Comparison of ENCODE assay signal across 10 cellular contexts in the genomic region with DNA sequence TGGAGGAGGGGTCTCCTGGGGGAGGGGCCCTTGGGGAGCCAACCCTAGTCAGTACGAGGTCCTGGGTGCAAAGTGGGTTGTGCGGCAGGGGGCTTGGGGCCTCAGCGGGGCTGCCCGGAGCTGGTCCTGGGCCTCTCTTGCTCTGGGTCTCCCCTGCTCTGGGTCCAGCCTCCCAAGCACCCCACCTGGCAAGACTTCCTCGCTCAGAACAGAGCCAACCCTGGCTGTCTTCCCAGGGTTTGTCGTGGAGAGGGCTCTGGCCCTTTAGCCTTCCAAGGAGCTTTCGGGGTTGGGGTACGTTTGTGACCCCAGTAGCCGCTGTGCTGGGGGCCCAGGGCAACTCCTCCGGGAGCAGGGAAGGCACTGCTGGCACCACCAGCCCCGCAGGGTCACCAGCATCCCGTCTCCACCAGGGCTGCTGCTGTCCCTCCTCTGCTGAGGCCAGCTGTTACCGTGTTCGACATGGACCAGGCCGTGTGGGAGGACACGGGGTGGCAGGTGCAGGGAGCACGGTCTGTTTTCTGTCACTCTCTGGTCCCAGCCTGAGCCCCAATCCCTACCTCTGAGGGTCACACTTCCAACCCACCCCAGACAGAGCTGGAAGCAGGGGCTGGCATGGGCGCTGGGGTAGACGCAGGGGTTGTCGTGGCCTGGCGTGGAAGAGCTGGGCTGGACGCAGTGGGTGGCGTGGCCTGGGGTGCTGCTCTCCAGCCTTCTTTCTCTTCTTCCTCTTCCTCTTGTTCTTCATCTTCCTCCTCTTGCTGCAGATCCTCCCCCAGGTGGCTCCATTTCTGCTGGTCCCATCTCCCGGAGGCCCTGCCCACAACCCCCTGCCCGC. TPM values are rescaled to one million over a fixed set of nuclear protein-coding genes. Genes with fewer than 3 reads are reported as not detected.
DNase-seq lines count a peak whose midpoint lies in the region; ATAC-seq and TF ChIP-seq lines count a peak whose summit lies in the region.
"Had no signal": no experiment of that assay in that cellular context is flagged by ENCODE, and none has a peak within 500 bp of the region (broad histone marks: within the 10 kb centered on the region; RNA-seq: fewer than 3 reads in every experiment).

No MANE protein-coding gene starts in this region.

- no peaks in the 10 kb centered on the region for H4K20me1 ChIP-seq in OCI-LY7 (ENCODE audit: insufficient read depth, low read length)

- no peak overlapping the region for H3K4me3 ChIP-seq in OCI-LY7 (ENCODE audit: low read depth, low read length, poor library complexity, severe bottlenecking)
- H3K4me3 ChIP-seq in skeletal muscle tissue (ENCODE audit: low read length in 3 of 3) = no peak overlapping the region

- H3K27ac Mint-ChIP-seq in glutamatergic neuron (ENCODE audit: unreplicated experiment) = peak overlapping the region; percentile 17
- H3K27ac Mint-ChIP-seq in activated T-cell treated with anti-CD3 and anti-CD28 coated beads, Interleukin-2, amount 50 U/mL, for 24 hours = no peak overlapping the region

- no peaks in the 10 kb centered on the region for H3K79me2 ChIP-seq in OCI-LY7 (ENCODE audit: insufficient read depth, low read depth, low read length)

- peak overlapping the region; percentile 91 for H3K27ac ChIP-seq in OCI-LY7 (ENCODE audit: low read depth, low read length, poor library complexity, severe bottlenecking)
- H3K27ac ChIP-seq in skeletal muscle tissue (ENCODE audit: low read depth, low read length) = peak overlapping the region; percentile 91

- POLR2A ChIA-PET in OCI-LY7 (lab: Charles Lee) = interaction anchor here (0.6 to 1.2 kb wide), 3 partner anchors 11 to 1575 kb away, joined by 3 to 4 read pairs (median 3); no protein-coding TSS in a partner anchor

- peak overlapping the region in 1 of 3 donors; percentile 85 for H3K9ac ChIP-seq in skeletal muscle tissue (ENCODE audit: low read depth in 1 of 3, low read length in 3 of 3)

- ATAC-seq in HG02970 (IDR thresholded peaks at IDR 0.05; ENCODE audit: low FRiP score, unreplicated experiment) (no peak), GM19463 (IDR thresholded peaks at IDR 0.05; ENCODE audit: unreplicated experiment) (no peak)

- H3K27me3 ChIP-seq in skeletal muscle tissue (ENCODE audit: control insufficient read depth in 3 of 3, insufficient read depth in 3 of 3, low read length in 3 of 3) = no peaks in the 10 kb centered on the region

- H3K9me2 ChIP-seq in OCI-LY7 (ENCODE audit: insufficient read depth, low read length) = no peaks in the 10 kb centered on the region

- no TSS peak for BruUV-seq in OCI-LY7 (replicated peaks; lab: Mats Ljungman, UMichigan)

- H3K4me2 ChIP-seq in OCI-LY7 (ENCODE audit: low read length) = peak overlapping the region; percentile 69

- intact Hi-C loops in OCI-LY7 (cut with micrococcal nuclease; ENCODE audit: unreplicated experiment) = loop anchor here (10.0 kb wide), 1 partner anchor 255 kb away; no protein-coding TSS in a partner anchor

- no peaks in the 10 kb centered on the region for H3K36me3 ChIP-seq in OCI-LY7 (ENCODE audit: insufficient read depth, low read length)
- peaks cover 0 to 6% (median 0%) of the 10 kb centered on the region in 3 donors for H3K36me3 ChIP-seq in skeletal muscle tissue (ENCODE audit: control insufficient read depth in 3 of 3, insufficient read depth in 3 of 3, low read length in 3 of 3)

- peaks cover 48% of the 10 kb centered on the region for H3K4me1 Mint-ChIP-seq in glutamatergic neuron (ENCODE audit: low read depth, unreplicated experiment)
- H3K4me1 Mint-ChIP-seq in activated T-cell treated with anti-CD3 and anti-CD28 coated beads, Interleukin-2, amount 50 U/mL, for 24 hours (ENCODE audit: low read depth) = peaks cover 28% of the 10 kb centered on the region

- H3K9me3 ChIP-seq in OCI-LY7 (ENCODE audit: low read length) (no peaks in the 10 kb centered on the region), skeletal muscle tissue (ENCODE audit: control insufficient read depth in 3 of 3, low read length in 3 of 3) (no peaks in the 10 kb centered on the region)

- DNase-seq in GM10266 (ENCODE audit: extremely low spot score) (peak; percentile 37), OCI-LY7 (ENCODE audit: low spot score) (peak; percentile 18), glutamatergic neuron (no peak), hypothalamus (lab: John Stamatoyannopoulos, UW) (no peak)
- no peak for DNase-seq in activated T-cell treated with anti-CD3 and anti-CD28 coated beads, Interleukin-2, amount 50 U/mL, for 24 hours
- DNase-seq: NCI-H1417 treated with DMSO at 0.1 percent for 48 hours, SW 1271 had no signal

- peaks cover 29% of the 10 kb centered on the region for H3K9me3 Mint-ChIP-seq in glutamatergic neuron (ENCODE audit: unreplicated experiment)
- no peaks in the 10 kb centered on the region for H3K9me3 Mint-ChIP-seq in activated T-cell treated with anti-CD3 and anti-CD28 coated beads, Interleukin-2, amount 50 U/mL, for 24 hours

- H3K4me1 ChIP-seq in OCI-LY7 (ENCODE audit: insufficient read depth, low read length, poor library complexity, severe bottlenecking) = peaks cover 63% of the 10 kb centered on the region
- H3K4me1 ChIP-seq in skeletal muscle tissue (ENCODE audit: control insufficient read depth in 3 of 3, insufficient read depth in 3 of 3, low read length in 3 of 3) = peaks cover 44 to 80% (median 63%) of the 10 kb centered on the region in 3 donors

- peak overlapping the region; percentile 43; the same call in 1 of the 2 replicates for H2AFZ ChIP-seq in OCI-LY7 (ENCODE audit: low read length)

- CTCF ChIA-PET in OCI-LY7 (lab: Charles Lee; ENCODE audit: unreplicated experiment) = no interaction called here

- H3K27me3 Mint-ChIP-seq in glutamatergic neuron (ENCODE audit: unreplicated experiment) = peaks cover 22% of the 10 kb centered on the region
- H3K27me3 Mint-ChIP-seq in activated T-cell treated with anti-CD3 and anti-CD28 coated beads, Interleukin-2, amount 50 U/mL, for 24 hours = no peaks in the 10 kb centered on the region

- H3K36me3 Mint-ChIP-seq in glutamatergic neuron (ENCODE audit: unreplicated experiment) = peaks cover 9% of the 10 kb centered on the region
- no peaks in the 10 kb centered on the region for H3K36me3 Mint-ChIP-seq in activated T-cell treated with anti-CD3 and anti-CD28 coated beads, Interleukin-2, amount 50 U/mL, for 24 hours (ENCODE audit: low read depth)

- TF ChIP-seq CTCF in GM10266 (IDR thresholded peaks at IDR 0.05; ENCODE audit: control insufficient read depth, insufficient read depth, low read depth, missing control alignments) (no peak), OCI-LY7 (conservative IDR thresholded peaks at IDR 0.05; ENCODE audit: low read length) (no peak), glutamatergic neuron (IDR thresholded peaks at IDR 0.05; ENCODE audit: partially characterized antibody, unreplicated experiment) (no peak)

- H3K4me3 Mint-ChIP-seq in glutamatergic neuron (ENCODE audit: unreplicated experiment) = no peak overlapping the region
- H3K4me3 Mint-ChIP-seq in activated T-cell treated with anti-CD3 and anti-CD28 coated beads, Interleukin-2, amount 50 U/mL, for 24 hours = no peak overlapping the region

RNA-seq across cellular contexts. Expression of gene PWWP2B, which starts 22.9 kb away (rescaled TPM):
- 4.6 and 5.9 TPM in 2 replicates for total RNA-seq in OCI-LY7 (2014; rRNA removed; shearing (Covaris generic))
- total RNA-seq in OCI-LY7 (2022) (9.4 and 10.6 TPM in 2 replicates), glutamatergic neuron (ENCODE audit: unreplicated experiment) (49.4 TPM), skeletal muscle tissue (11.0 TPM)

Comparison
In these comparisons a context has a peak if more than half of its experiments do, and no peak if none do; other contexts are left out.
1. DNase-seq: peak in GM10266 (single experiment) and OCI-LY7 (single experiment); none in glutamatergic neuron (single experiment), hypothalamus (0 of 51) and activated T-cell treated with anti-CD3 and anti-CD28 coated beads, Interleukin-2, amount 50 U/mL, for 24 hours (single experiment).